ENCODE assay signal across 1 cellular context in genomic region chr2:26238301-26238958, GRCh38.
TF ChIP-seq lines count a peak whose summit lies in the region.

No MANE protein-coding gene starts in this region.

TF ChIP-seq in HepG2, 621 proteins besides CTCF, POLR2A, EP300 and RAD21 (continued from another document and continues in another):
- TF ChIP-seq ATF6 (CRISPR knock-in tag; conservative IDR thresholded peaks at IDR 0.05) (no peak), MEF2D (CRISPR knock-in tag; IDR thresholded peaks at IDR 0.05) (no peak), TMF1 (CRISPR knock-in tag; IDR thresholded peaks at IDR 0.05; ENCODE audit: low read depth) (no peak), RFX3 (CRISPR knock-in tag; IDR thresholded peaks at IDR 0.05) (no peak), ZNF567 (CRISPR knock-in tag; IDR thresholded peaks at IDR 0.05; ENCODE audit: borderline replicate concordance) (no peak), ZNF121 (CRISPR knock-in tag; IDR thresholded peaks at IDR 0.05) (no peak), NCOR1 (IDR thresholded peaks at IDR 0.05; ENCODE audit: borderline replicate concordance, low read length) (peak; percentile 49; the same call in 1 of the 2 replicates), KDM2A (CRISPR knock-in tag; IDR thresholded peaks at IDR 0.05; ENCODE audit: borderline replicate concordance, low read depth) (no peak), MTA3 (CRISPR knock-in tag; IDR thresholded peaks at IDR 0.05) (no peak), SPEN (CRISPR knock-in tag; IDR thresholded peaks at IDR 0.05; ENCODE audit: low read depth) (no peak), ZNF891 (CRISPR knock-in tag; IDR thresholded peaks at IDR 0.05) (no peak), E2F1 (CRISPR knock-in tag; IDR thresholded peaks at IDR 0.05) (no peak), ZNF230 (CRISPR knock-in tag; IDR thresholded peaks at IDR 0.05) (no peak), ZNF329 (CRISPR knock-in tag; IDR thresholded peaks at IDR 0.05; ENCODE audit: low read depth) (no peak), ZNF598 (CRISPR knock-in tag; IDR thresholded peaks at IDR 0.05; ENCODE audit: borderline replicate concordance) (no peak), RFX5 (IDR thresholded peaks at IDR 0.05; ENCODE audit: low read depth, low read length) (no peak), REXO4 (CRISPR knock-in tag; IDR thresholded peaks at IDR 0.05; ENCODE audit: borderline replicate concordance) (no peak), ZNF784 (CRISPR knock-in tag; IDR thresholded peaks at IDR 0.05; ENCODE audit: borderline replicate concordance) (no peak), ZNF558 (CRISPR knock-in tag; IDR thresholded peaks at IDR 0.05; ENCODE audit: borderline replicate concordance) (no peak), HNF4G (IDR thresholded peaks at IDR 0.05; ENCODE audit: borderline replicate concordance, low read depth, low read length) (peak; percentile 17; the same call in 1 of the 2 replicates), HNF4G (CRISPR knock-in tag; IDR thresholded peaks at IDR 0.05; ENCODE audit: borderline replicate concordance, low read depth) (no peak), KAT8 (CRISPR knock-in tag; IDR thresholded peaks at IDR 0.05) (peak; percentile 53; the same call in 1 of the 2 replicates), SKI (IDR thresholded peaks at IDR 0.05; ENCODE audit: partially characterized antibody) (no peak), ASH2L (IDR thresholded peaks at IDR 0.05; ENCODE audit: insufficient read length, low read depth, low read length) (peak; percentile 35), ZNF136 (CRISPR knock-in tag; IDR thresholded peaks at IDR 0.05; ENCODE audit: low read depth) (no peak), ZNF713 (CRISPR knock-in tag; IDR thresholded peaks at IDR 0.05) (no peak), NFYB (CRISPR knock-in tag; IDR thresholded peaks at IDR 0.05) (no peak), ZBTB44 (CRISPR knock-in tag; IDR thresholded peaks at IDR 0.05) (no peak), LRRFIP1 (CRISPR knock-in tag; conservative IDR thresholded peaks at IDR 0.05) (no peak), SIN3A (IDR thresholded peaks at IDR 0.05; ENCODE audit: borderline replicate concordance, low read depth, low read length) (peak; percentile 68; the same call in 1 of the 2 replicates), ESRRA (CRISPR knock-in tag; IDR thresholded peaks at IDR 0.05; ENCODE audit: low read depth) (no peak), RARA (CRISPR knock-in tag; IDR thresholded peaks at IDR 0.05) (peak; percentile 74), CEBPG (CRISPR knock-in tag; IDR thresholded peaks at IDR 0.05) (peak; percentile 98), ZNF644 (CRISPR knock-in tag; IDR thresholded peaks at IDR 0.05; ENCODE audit: low read depth) (peak; percentile 73; the same call in 1 of the 2 replicates), ZNF674 (CRISPR knock-in tag; IDR thresholded peaks at IDR 0.05; ENCODE audit: low read depth) (no peak), YEATS4 (CRISPR knock-in tag; IDR thresholded peaks at IDR 0.05; ENCODE audit: borderline replicate concordance) (no peak), ZNF782 (CRISPR knock-in tag; IDR thresholded peaks at IDR 0.05; ENCODE audit: borderline replicate concordance) (no peak), ZNF431 (CRISPR knock-in tag; IDR thresholded peaks at IDR 0.05; ENCODE audit: borderline replicate concordance, low read depth) (no peak), HMG20A (CRISPR knock-in tag; IDR thresholded peaks at IDR 0.05; ENCODE audit: borderline replicate concordance) (peak; percentile 67; the same call in 1 of the 2 replicates), ZNF776 (CRISPR knock-in tag; IDR thresholded peaks at IDR 0.05) (no peak), SRF (IDR thresholded peaks at IDR 0.05; ENCODE audit: low read depth, low read length) (no peak), ZFP37 (CRISPR knock-in tag; IDR thresholded peaks at IDR 0.05; ENCODE audit: borderline replicate concordance) (no peak), GATAD2A (CRISPR knock-in tag; IDR thresholded peaks at IDR 0.05) (peak; percentile 86), TOPORS (CRISPR knock-in tag; IDR thresholded peaks at IDR 0.05) (no peak), IKZF1 (IDR thresholded peaks at IDR 0.05) (no peak)
- TF ChIP-seq, protein P1, sequence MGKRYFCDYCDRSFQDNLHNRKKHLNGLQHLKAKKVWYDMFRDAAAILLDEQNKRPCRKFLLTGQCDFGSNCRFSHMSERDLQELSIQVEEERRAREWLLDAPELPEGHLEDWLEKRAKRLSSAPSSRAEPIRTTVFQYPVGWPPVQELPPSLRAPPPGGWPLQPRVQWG (CRISPR knock-in tag; IDR thresholded peaks at IDR 0.05; ENCODE audit: borderline replicate concordance, low read depth), result no peak
- TF ChIP-seq, protein P2, sequence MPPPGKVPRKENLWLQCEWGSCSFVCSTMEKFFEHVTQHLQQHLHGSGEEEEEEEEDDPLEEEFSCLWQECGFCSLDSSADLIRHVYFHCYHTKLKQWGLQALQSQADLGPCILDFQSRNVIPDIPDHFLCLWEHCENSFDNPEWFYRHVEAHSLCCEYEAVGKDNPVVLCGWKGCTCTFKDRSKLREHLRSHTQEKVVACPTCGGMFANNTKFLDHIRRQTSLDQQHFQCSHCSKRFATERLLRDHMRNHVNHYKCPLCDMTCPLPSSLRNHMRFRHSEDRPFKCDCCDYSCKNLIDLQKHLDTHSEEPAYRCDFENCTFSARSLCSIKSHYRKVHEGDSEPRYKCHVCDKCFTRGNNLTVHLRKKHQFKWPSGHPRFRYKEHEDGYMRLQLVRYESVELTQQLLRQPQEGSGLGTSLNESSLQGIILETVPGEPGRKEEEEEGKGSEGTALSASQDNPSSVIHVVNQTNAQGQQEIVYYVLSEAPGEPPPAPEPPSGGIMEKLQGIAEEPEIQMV (CRISPR knock-in tag; IDR thresholded peaks at IDR 0.05; ENCODE audit: low read depth), result no peak
- TF ChIP-seq, protein P3, sequence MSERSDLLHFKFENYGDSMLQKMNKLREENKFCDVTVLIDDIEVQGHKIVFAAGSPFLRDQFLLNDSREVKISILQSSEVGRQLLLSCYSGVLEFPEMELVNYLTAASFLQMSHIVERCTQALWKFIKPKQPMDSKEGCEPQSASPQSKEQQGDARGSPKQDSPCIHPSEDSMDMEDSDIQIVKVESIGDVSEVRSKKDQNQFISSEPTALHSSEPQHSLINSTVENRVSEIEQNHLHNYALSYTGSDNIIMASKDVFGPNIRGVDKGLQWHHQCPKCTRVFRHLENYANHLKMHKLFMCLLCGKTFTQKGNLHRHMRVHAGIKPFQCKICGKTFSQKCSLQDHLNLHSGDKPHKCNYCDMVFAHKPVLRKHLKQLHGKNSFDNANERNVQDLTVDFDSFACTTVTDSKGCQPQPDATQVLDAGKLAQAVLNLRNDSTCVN (CRISPR knock-in tag; IDR thresholded peaks at IDR 0.05; ENCODE audit: borderline replicate concordance), result no peak
- TF ChIP-seq, protein P4, sequence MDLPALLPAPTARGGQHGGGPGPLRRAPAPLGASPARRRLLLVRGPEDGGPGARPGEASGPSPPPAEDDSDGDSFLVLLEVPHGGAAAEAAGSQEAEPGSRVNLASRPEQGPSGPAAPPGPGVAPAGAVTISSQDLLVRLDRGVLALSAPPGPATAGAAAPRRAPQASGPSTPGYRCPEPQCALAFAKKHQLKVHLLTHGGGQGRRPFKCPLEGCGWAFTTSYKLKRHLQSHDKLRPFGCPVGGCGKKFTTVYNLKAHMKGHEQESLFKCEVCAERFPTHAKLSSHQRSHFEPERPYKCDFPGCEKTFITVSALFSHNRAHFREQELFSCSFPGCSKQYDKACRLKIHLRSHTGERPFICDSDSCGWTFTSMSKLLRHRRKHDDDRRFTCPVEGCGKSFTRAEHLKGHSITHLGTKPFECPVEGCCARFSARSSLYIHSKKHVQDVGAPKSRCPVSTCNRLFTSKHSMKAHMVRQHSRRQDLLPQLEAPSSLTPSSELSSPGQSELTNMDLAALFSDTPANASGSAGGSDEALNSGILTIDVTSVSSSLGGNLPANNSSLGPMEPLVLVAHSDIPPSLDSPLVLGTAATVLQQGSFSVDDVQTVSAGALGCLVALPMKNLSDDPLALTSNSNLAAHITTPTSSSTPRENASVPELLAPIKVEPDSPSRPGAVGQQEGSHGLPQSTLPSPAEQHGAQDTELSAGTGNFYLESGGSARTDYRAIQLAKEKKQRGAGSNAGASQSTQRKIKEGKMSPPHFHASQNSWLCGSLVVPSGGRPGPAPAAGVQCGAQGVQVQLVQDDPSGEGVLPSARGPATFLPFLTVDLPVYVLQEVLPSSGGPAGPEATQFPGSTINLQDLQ (CRISPR knock-in tag; IDR thresholded peaks at IDR 0.05), result no peak
- TF ChIP-seq, protein P5, sequence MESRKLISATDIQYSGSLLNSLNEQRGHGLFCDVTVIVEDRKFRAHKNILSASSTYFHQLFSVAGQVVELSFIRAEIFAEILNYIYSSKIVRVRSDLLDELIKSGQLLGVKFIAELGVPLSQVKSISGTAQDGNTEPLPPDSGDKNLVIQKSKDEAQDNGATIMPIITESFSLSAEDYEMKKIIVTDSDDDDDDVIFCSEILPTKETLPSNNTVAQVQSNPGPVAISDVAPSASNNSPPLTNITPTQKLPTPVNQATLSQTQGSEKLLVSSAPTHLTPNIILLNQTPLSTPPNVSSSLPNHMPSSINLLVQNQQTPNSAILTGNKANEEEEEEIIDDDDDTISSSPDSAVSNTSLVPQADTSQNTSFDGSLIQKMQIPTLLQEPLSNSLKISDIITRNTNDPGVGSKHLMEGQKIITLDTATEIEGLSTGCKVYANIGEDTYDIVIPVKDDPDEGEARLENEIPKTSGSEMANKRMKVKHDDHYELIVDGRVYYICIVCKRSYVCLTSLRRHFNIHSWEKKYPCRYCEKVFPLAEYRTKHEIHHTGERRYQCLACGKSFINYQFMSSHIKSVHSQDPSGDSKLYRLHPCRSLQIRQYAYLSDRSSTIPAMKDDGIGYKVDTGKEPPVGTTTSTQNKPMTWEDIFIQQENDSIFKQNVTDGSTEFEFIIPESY (CRISPR knock-in tag; IDR thresholded peaks at IDR 0.05), result no peak
- TF ChIP-seq, protein P6, sequence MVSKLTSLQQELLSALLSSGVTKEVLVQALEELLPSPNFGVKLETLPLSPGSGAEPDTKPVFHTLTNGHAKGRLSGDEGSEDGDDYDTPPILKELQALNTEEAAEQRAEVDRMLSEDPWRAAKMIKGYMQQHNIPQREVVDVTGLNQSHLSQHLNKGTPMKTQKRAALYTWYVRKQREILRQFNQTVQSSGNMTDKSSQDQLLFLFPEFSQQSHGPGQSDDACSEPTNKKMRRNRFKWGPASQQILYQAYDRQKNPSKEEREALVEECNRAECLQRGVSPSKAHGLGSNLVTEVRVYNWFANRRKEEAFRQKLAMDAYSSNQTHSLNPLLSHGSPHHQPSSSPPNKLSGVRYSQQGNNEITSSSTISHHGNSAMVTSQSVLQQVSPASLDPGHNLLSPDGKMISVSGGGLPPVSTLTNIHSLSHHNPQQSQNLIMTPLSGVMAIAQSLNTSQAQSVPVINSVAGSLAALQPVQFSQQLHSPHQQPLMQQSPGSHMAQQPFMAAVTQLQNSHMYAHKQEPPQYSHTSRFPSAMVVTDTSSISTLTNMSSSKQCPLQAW (CRISPR knock-in tag; IDR thresholded peaks at IDR 0.05), result no peak
